8 cellular contexts compared by ENCODE assay signal in genomic region chr11:96215094-96215782, GRCh38.
DNase-seq lines count a peak whose midpoint lies in the region; ATAC-seq and TF ChIP-seq lines count a peak whose summit lies in the region.

No MANE protein-coding gene starts in this region.

- H3K9ac ChIP-seq in fibroblast of lung (ENCODE audit: insufficient read depth, low read length) (no peak overlapping the region), skeletal muscle tissue (ENCODE audit: low read depth in 1 of 3, low read length in 3 of 3) (no peak overlapping the region)

- ATAC-seq in GM18907 (IDR thresholded peaks at IDR 0.05; ENCODE audit: unreplicated experiment) = peak; percentile 83
- ATAC-seq in HG03066 (IDR thresholded peaks at IDR 0.05; ENCODE audit: low read depth, unreplicated experiment) = peak; percentile 72

- H3K4me1 Mint-ChIP-seq in T-helper 2 cell treated with Interferon-gamma antibody and Interleukin-4, amounts not matched to agents 5 μg/mL and 100 μg/mL, for 36 hours (ENCODE audit: low read depth) = peaks cover 60% of the 10 kb centered on the region

- peak overlapping the region; percentile 2 for H3K4me2 ChIP-seq in fibroblast of lung (ENCODE audit: extremely low read depth, insufficient read depth, low read length)

- H3K27ac ChIP-seq in ACC112 (ENCODE audit: low read depth, low read length) (peak overlapping the region; percentile 96), fibroblast of lung (ENCODE audit: insufficient read depth, low read length) (peak overlapping the region; percentile 48), skeletal muscle tissue (ENCODE audit: low read depth, low read length) (peak overlapping the region; percentile 71)

- peak overlapping the region; percentile 2 for H2AFZ ChIP-seq in ACC112 (ENCODE audit: low read length, unreplicated experiment)
- H2AFZ ChIP-seq in fibroblast of lung (ENCODE audit: low read length) = no peak overlapping the region

- H3K79me2 ChIP-seq in ACC112 (ENCODE audit: control insufficient read depth, insufficient read depth, low read length, unreplicated experiment) = peaks cover 72% of the 10 kb centered on the region
- peaks cover 11% of the 10 kb centered on the region for H3K79me2 ChIP-seq in fibroblast of lung (ENCODE audit: control insufficient read depth, insufficient read depth, low read length)

- H4K20me1 ChIP-seq in fibroblast of lung (ENCODE audit: control insufficient read depth, extremely low read depth, insufficient read depth, low read length) = no peaks in the 10 kb centered on the region

- DNase-seq in T-helper 2 cell treated with Interferon-gamma antibody and Interleukin-4, amounts not matched to agents 5 μg/mL and 100 μg/mL, for 36 hours (ENCODE audit: low spot score) = no peak
- DNase-seq in fibroblast of lung (ENCODE audit: low read depth in 2 of 2) (peak; percentile 75 to 81), cortex of kidney (lab: John Stamatoyannopoulos, UW) (no peak), T-helper 9 cell (no peak)

- no peaks in the 10 kb centered on the region for H3K27me3 Mint-ChIP-seq in T-helper 2 cell treated with Interferon-gamma antibody and Interleukin-4, amounts not matched to agents 5 μg/mL and 100 μg/mL, for 36 hours (ENCODE audit: low read depth)

- peak overlapping the region; percentile 98 for H3K27ac Mint-ChIP-seq in T-helper 2 cell treated with Interferon-gamma antibody and Interleukin-4, amounts not matched to agents 5 μg/mL and 100 μg/mL, for 36 hours

- H3K36me3 ChIP-seq in ACC112 (ENCODE audit: insufficient read depth, low read length) (no peaks in the 10 kb centered on the region; the same call in 1 of the 2 replicates), fibroblast of lung (ENCODE audit: control insufficient read depth, insufficient read depth, low read length) (no peaks in the 10 kb centered on the region), skeletal muscle tissue (ENCODE audit: control insufficient read depth in 3 of 3, insufficient read depth in 3 of 3, low read length in 3 of 3) (no peaks in the 10 kb centered on the region)

- H3K27me3 ChIP-seq in ACC112 (ENCODE audit: insufficient read depth, low read length) = no peaks in the 10 kb centered on the region
- H3K27me3 ChIP-seq in fibroblast of lung (ENCODE audit: control insufficient read depth, insufficient read depth, low read length) = no peaks in the 10 kb centered on the region
- no peaks in the 10 kb centered on the region for H3K27me3 ChIP-seq in skeletal muscle tissue (ENCODE audit: control insufficient read depth in 3 of 3, insufficient read depth in 3 of 3, low read length in 3 of 3)

- H3K9me3 ChIP-seq in fibroblast of lung (ENCODE audit: control insufficient read depth, insufficient read depth, low read depth, low read length) = no peaks in the 10 kb centered on the region
- no peaks in the 10 kb centered on the region for H3K9me3 ChIP-seq in skeletal muscle tissue (ENCODE audit: control insufficient read depth in 3 of 3, low read length in 3 of 3)

- peak overlapping the region; percentile 74 for H3K4me3 Mint-ChIP-seq in T-helper 2 cell treated with Interferon-gamma antibody and Interleukin-4, amounts not matched to agents 5 μg/mL and 100 μg/mL, for 36 hours

- H3K4me3 ChIP-seq in ACC112 (ENCODE audit: low read depth, low read length) = peak overlapping the region; percentile 24; the same call in 1 of the 2 replicates
- H3K4me3 ChIP-seq in fibroblast of lung (replicated peaks in 1 of 4; ENCODE audit: control extremely low read depth in 1 of 4, insufficient read depth in 1 of 4, low read depth in 3 of 4, low read length in 4 of 4) = no peak overlapping the region
- H3K4me3 ChIP-seq in skeletal muscle tissue (ENCODE audit: low read length in 3 of 3) = no peak overlapping the region

- TF ChIP-seq CTCF in fibroblast of lung (conservative IDR thresholded peaks at IDR 0.05 in 1 of 2, IDR thresholded peaks at IDR 0.05 in 1 of 2; ENCODE audit: low read depth in 1 of 2, low read length in 2 of 2) = no peak

- H3K4me1 ChIP-seq in ACC112 (ENCODE audit: control insufficient read depth, insufficient read depth, low read length, unreplicated experiment) = peaks cover 84% of the 10 kb centered on the region
- H3K4me1 ChIP-seq in fibroblast of lung (ENCODE audit: control insufficient read depth, extremely low read depth, insufficient read depth, low read length) = peaks cover 29% of the 10 kb centered on the region
- peaks cover 18 to 30% (median 28%) of the 10 kb centered on the region in 3 donors for H3K4me1 ChIP-seq in skeletal muscle tissue (ENCODE audit: control insufficient read depth in 3 of 3, insufficient read depth in 3 of 3, low read length in 3 of 3)

- H3K9me3 Mint-ChIP-seq in T-helper 2 cell treated with Interferon-gamma antibody and Interleukin-4, amounts not matched to agents 5 μg/mL and 100 μg/mL, for 36 hours = no peaks in the 10 kb centered on the region

- peaks cover 5% of the 10 kb centered on the region for H3K36me3 Mint-ChIP-seq in T-helper 2 cell treated with Interferon-gamma antibody and Interleukin-4, amounts not matched to agents 5 μg/mL and 100 μg/mL, for 36 hours (ENCODE audit: low read depth)

Comparison
In these comparisons a context has a peak if more than half of its experiments do, and no peak if none do; other contexts are left out.
1. DNase-seq: peak in fibroblast of lung (2 of 2); none in T-helper 2 cell treated with Interferon-gamma antibody and Interleukin-4, amounts not matched to agents 5 μg/mL and 100 μg/mL, for 36 hours (single experiment), cortex of kidney (single experiment) and T-helper 9 cell (single experiment).
2. Peak in every context shown above with its lines, with median percentiles within 50 percentile points of each other: H3K27ac ChIP-seq.